Comparison of ENCODE assay signal across 1 cellular context in genomic region chr6:44116643-44117382, GRCh38.
A peak's percentile ranks its signal among the peaks of the same experiment; 100 is the strongest.
TF ChIP-seq lines count a peak whose summit lies in the region.

No MANE protein-coding gene starts in this region.

TF ChIP-seq in endothelial cell of umbilical vein, 7 proteins besides CTCF, POLR2A, EP300 and RAD21:
- TF ChIP-seq POLR2AphosphoS5 (IDR thresholded peaks at IDR 0.05; ENCODE audit: insufficient read depth, low read depth, low read length), result no peak
- TF ChIP-seq EZH2 (IDR thresholded peaks at IDR 0.05; ENCODE audit: borderline replicate concordance, low read depth, low read length, severe bottlenecking), result no peak
- TF ChIP-seq MYC (IDR thresholded peaks at IDR 0.05; ENCODE audit: low read depth, low read length), result no peak
- peak; percentile 60 for TF ChIP-seq JUN (IDR thresholded peaks at IDR 0.05; ENCODE audit: borderline replicate concordance, insufficient read depth, insufficient read length, low read depth)
- no peak for TF ChIP-seq FOS (IDR thresholded peaks at IDR 0.05; ENCODE audit: borderline replicate concordance, insufficient read depth, low read length)
- no peak for TF ChIP-seq GATA2 (IDR thresholded peaks at IDR 0.05; ENCODE audit: insufficient read depth, insufficient read length, low read depth, low read length)
